ENCODE assay signal across 30 cellular contexts in genomic region chr11:124834526-124835190, GRCh38.
"Had no signal": no experiment of that assay in that cellular context is flagged by ENCODE, and none has a peak within 500 bp of the region (broad histone marks: within the 10 kb centered on the region; RNA-seq: fewer than 3 reads in every experiment).

No MANE protein-coding gene starts in this region.

- H3K36me3 Mint-ChIP-seq: immature natural killer cell; stimulated activated effector memory CD8-positive, alpha-beta T cell treated with anti-CD3 and anti-CD28 coated beads, Interleukin-12 subunit alpha, Interleukin-12 subunit beta, amount 100 ng/mL, for 72 hours; type B pancreatic cell; WTC11 had no signal

- H3K4me3 Mint-ChIP-seq: activated CD4-positive, alpha-beta memory T cell treated with anti-CD3 and anti-CD28 coated beads, Interleukin-2, amount 10 ng/mL, durations not matched to agents 7 days and 5 days; activated CD4-positive, alpha-beta T cell treated with anti-CD3 and anti-CD28 coated beads, Interleukin-2, amount 10 ng/mL, durations not matched to agents 7 days and 5 days; activated T-cell treated with anti-CD3 and anti-CD28 coated beads, Interleukin-2, amount 50 U/mL, for 24 hours; endodermal cell; immature natural killer cell; nephron progenitor cell; stimulated activated effector memory CD8-positive, alpha-beta T cell treated with anti-CD3 and anti-CD28 coated beads, Interleukin-12 subunit alpha, Interleukin-12 subunit beta, amount 100 ng/mL, for 72 hours; stimulated activated naive CD8-positive, alpha-beta T cell treated with anti-CD3 and anti-CD28 coated beads, Interleukin-15, Interleukin-2, amounts not matched to agents 100 ng/mL and 50 ng/mL, for 24 hours; type B pancreatic cell; WTC11 had no signal

- H3K9me3 Mint-ChIP-seq: activated CD4-positive, alpha-beta memory T cell treated with anti-CD3 and anti-CD28 coated beads, Interleukin-2, amount 10 ng/mL, durations not matched to agents 7 days and 5 days; activated CD4-positive, alpha-beta T cell treated with anti-CD3 and anti-CD28 coated beads, Interleukin-2, amount 10 ng/mL, durations not matched to agents 7 days and 5 days; activated T-cell treated with anti-CD3 and anti-CD28 coated beads, Interleukin-2, amount 50 U/mL, for 24 hours; endodermal cell; nephron progenitor cell; stimulated activated effector memory CD8-positive, alpha-beta T cell treated with anti-CD3 and anti-CD28 coated beads, Interleukin-12 subunit alpha, Interleukin-12 subunit beta, amount 100 ng/mL, for 72 hours; stimulated activated naive CD8-positive, alpha-beta T cell treated with anti-CD3 and anti-CD28 coated beads, Interleukin-15, Interleukin-2, amounts not matched to agents 100 ng/mL and 50 ng/mL, for 24 hours; type B pancreatic cell; WTC11 had no signal

- H3K4me1 ChIP-seq: foreskin keratinocyte had no signal

- H3K9me3 ChIP-seq: esophagus muscularis mucosa, heart left ventricle, left ventricle myocardium inferior, neutrophil, uterus had no signal

- ATAC-seq: foreskin keratinocyte; heart left ventricle; sciatic nerve; stimulated activated effector memory CD8-positive, alpha-beta T cell treated with anti-CD3 and anti-CD28 coated beads, Interleukin-12 subunit alpha, Interleukin-12 subunit beta, amount 100 ng/mL, for 72 hours; WTC11 had no signal

- DNase-seq: activated CD4-positive, alpha-beta memory T cell treated with anti-CD3 and anti-CD28 coated beads, Interleukin-2, amount 10 ng/mL, durations not matched to agents 7 days and 5 days; activated CD4-positive, alpha-beta T cell treated with anti-CD3 and anti-CD28 coated beads for 1 hour; activated CD4-positive, alpha-beta T cell treated with anti-CD3 and anti-CD28 coated beads, Interleukin-2, amount 10 ng/mL, durations not matched to agents 7 days and 5 days; activated CD8-positive, alpha-beta memory T cell treated with anti-CD3 and anti-CD28 coated beads, Interleukin-2, amount 50 U/mL, for 48 hours; activated gamma-delta T cell; activated naive CD4-positive, alpha-beta T cell treated with anti-CD3 and anti-CD28 coated beads, Interleukin-2, amount 50 U/mL, for 16 hours; activated T-cell treated with anti-CD3 and anti-CD28 coated beads, Interleukin-2, amount 50 U/mL, for 24 hours; amniotic stem cell; brain microvascular endothelial cell; caudate nucleus; endodermal cell; foreskin keratinocyte; heart left ventricle; hypothalamus; immature natural killer cell; kidney; left ventricle myocardium inferior; nephron progenitor cell; stimulated activated CD4-positive, alpha-beta T cell treated with anti-CD3 and anti-CD28 coated beads, Interleukin-4, amount 100 ng/mL, for 24 hours; T-helper 2 cell; uterus had no signal

- H3K4me3 ChIP-seq: esophagus muscularis mucosa, heart left ventricle, left ventricle myocardium inferior, lung, skin epidermis, uterus had no signal

- H3K27ac Mint-ChIP-seq: activated CD4-positive, alpha-beta memory T cell treated with anti-CD3 and anti-CD28 coated beads, Interleukin-2, amount 10 ng/mL, durations not matched to agents 7 days and 5 days; activated CD4-positive, alpha-beta T cell treated with anti-CD3 and anti-CD28 coated beads, Interleukin-2, amount 10 ng/mL, durations not matched to agents 7 days and 5 days; activated T-cell treated with anti-CD3 and anti-CD28 coated beads, Interleukin-2, amount 50 U/mL, for 24 hours; endodermal cell; immature natural killer cell; nephron progenitor cell; stimulated activated effector memory CD8-positive, alpha-beta T cell treated with anti-CD3 and anti-CD28 coated beads, Interleukin-12 subunit alpha, Interleukin-12 subunit beta, amount 100 ng/mL, for 72 hours; stimulated activated naive CD8-positive, alpha-beta T cell treated with anti-CD3 and anti-CD28 coated beads, Interleukin-15, Interleukin-2, amounts not matched to agents 100 ng/mL and 50 ng/mL, for 24 hours; type B pancreatic cell; WTC11 had no signal

- H3K36me3 ChIP-seq: brain microvascular endothelial cell, esophagus muscularis mucosa, heart left ventricle, left ventricle myocardium inferior, neutrophil, uterus had no signal
